In the genomic region with DNA sequence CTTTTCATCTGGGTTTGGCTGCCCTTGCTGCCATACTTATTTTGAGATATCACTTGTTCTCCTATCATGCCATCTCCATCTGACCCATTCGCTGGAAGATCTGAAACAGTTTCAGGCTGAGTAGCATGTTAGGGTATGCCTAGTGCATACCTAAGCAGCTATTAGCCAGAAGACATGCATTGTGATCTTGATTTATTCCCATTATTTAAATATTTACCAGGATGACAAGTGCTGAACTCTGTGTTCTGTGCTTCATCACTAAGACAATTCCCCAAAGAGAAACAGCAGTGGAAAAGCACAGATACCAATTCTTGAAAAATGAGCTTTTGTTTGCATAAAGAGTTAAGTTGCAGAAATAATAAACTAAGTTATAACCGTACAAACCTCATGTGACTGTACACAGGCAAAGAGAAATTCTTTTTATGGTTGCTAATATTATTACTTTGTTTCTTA, we compare ENCODE assay signal across 34 cellular contexts.
DNase-seq lines count a peak whose midpoint lies in the region; ATAC-seq and TF ChIP-seq lines count a peak whose summit lies in the region.
"Had no signal": no experiment of that assay in that cellular context is flagged by ENCODE, and none has a peak within 500 bp of the region (broad histone marks: within the 10 kb centered on the region; RNA-seq: fewer than 3 reads in every experiment).

No MANE protein-coding gene starts in this region.

- ATAC-seq in RWPE2 (ENCODE audit: low read depth) (peak; percentile 42; the same call in 2 of the 3 replicates), GM18519 (IDR thresholded peaks at IDR 0.05; ENCODE audit: low FRiP score, unreplicated experiment) (no peak), GM21390 (IDR thresholded peaks at IDR 0.05; ENCODE audit: unreplicated experiment) (no peak)
- ATAC-seq in stimulated activated naive CD8-positive, alpha-beta T cell treated with anti-CD3 and anti-CD28 coated beads, Interleukin-15, amount 100 ng/mL, for 72 hours = no peak
- ATAC-seq: HepG2; lower lobe of right lung; mucosa of descending colon; natural killer cell treated with Interleukin-12 subunit alpha and Interleukin-12 subunit beta and Interleukin-15 and Interleukin-18, amount 100 ng/mL, for 72 hours had no signal

- peaks cover 6 to 10% of the 10 kb centered on the region in 2 donors for H3K9me3 Mint-ChIP-seq in stimulated activated naive CD8-positive, alpha-beta T cell treated with anti-CD3 and anti-CD28 coated beads, Interleukin-15, amount 100 ng/mL, for 72 hours
- H3K9me3 Mint-ChIP-seq: T-helper 2 cell treated with Interferon-gamma antibody and Interleukin-4, amounts not matched to agents 5 μg/mL and 100 μg/mL, for 36 hours had no signal

- no peak overlapping the region for H3K18ac ChIP-seq in mesenchymal stem cell (ENCODE audit: low read depth in 1 of 2, low read length in 2 of 2)

- H2BK120ac ChIP-seq in mesenchymal stem cell (ENCODE audit: low read depth, low read length) = no peak overlapping the region

- no peak overlapping the region for H2AFZ ChIP-seq in mesenchymal stem cell (ENCODE audit: low read depth, low read length)

- H3K27ac Mint-ChIP-seq in stimulated activated naive CD8-positive, alpha-beta T cell treated with anti-CD3 and anti-CD28 coated beads, Interleukin-15, amount 100 ng/mL, for 72 hours = no peak overlapping the region
- H3K27ac Mint-ChIP-seq: CD4-positive, alpha-beta T cell; natural killer cell treated with Interleukin-12 subunit alpha and Interleukin-12 subunit beta and Interleukin-15 and Interleukin-18, amount 100 ng/mL, for 72 hours; T-helper 2 cell treated with Interferon-gamma antibody and Interleukin-4, amounts not matched to agents 5 μg/mL and 100 μg/mL, for 36 hours had no signal

- no peak overlapping the region for H3K4me3 ChIP-seq in RWPE2 (ENCODE audit: severe bottlenecking)
- H3K4me3 ChIP-seq in fibroblast of mammary gland (ENCODE audit: control insufficient read depth, low read depth, low read length) = no peak overlapping the region
- H3K4me3 ChIP-seq in mesenchymal stem cell (ENCODE audit: insufficient read depth in 1 of 2, low read depth in 1 of 2, low read length in 2 of 2) = no peak overlapping the region
- H3K4me3 ChIP-seq: adrenal gland, lower lobe of right lung, mucosa of descending colon, spleen, suprapubic skin, vagina had no signal

- H3K27me3 ChIP-seq in RWPE2 (ENCODE audit: insufficient read depth, poor library complexity, severe bottlenecking) (no peaks in the 10 kb centered on the region), mesenchymal stem cell (ENCODE audit: control insufficient read depth in 1 of 2, insufficient read depth in 1 of 2, low read length in 2 of 2) (no peaks in the 10 kb centered on the region)
- H3K27me3 ChIP-seq: adrenal gland, brain microvascular endothelial cell, spleen, suprapubic skin, vagina had no signal

- no peaks in the 10 kb centered on the region for H3K79me1 ChIP-seq in mesenchymal stem cell (replicated peaks; ENCODE audit: low read length, poor library complexity, severe bottlenecking)

- no peak overlapping the region for H2AK5ac ChIP-seq in mesenchymal stem cell (ENCODE audit: low read length, severe bottlenecking)

- 20% methylated on average over 1 of the region's 2 CpGs for WGBS in mesenchymal stem cell

- no peak overlapping the region for H2BK5ac ChIP-seq in mesenchymal stem cell (ENCODE audit: low read depth, low read length, poor library complexity, severe bottlenecking)

- no peak overlapping the region for H2BK12ac ChIP-seq in mesenchymal stem cell (ENCODE audit: low read length in 2 of 2)

- H3K23ac ChIP-seq in mesenchymal stem cell (ENCODE audit: low read length in 2 of 2) = no peak overlapping the region

- H3K9me3 ChIP-seq in RWPE2 (ENCODE audit: severe bottlenecking) (peaks cover 3% of the 10 kb centered on the region), mesenchymal stem cell (ENCODE audit: control insufficient read depth, low read length) (peaks cover 6% of the 10 kb centered on the region)
- H3K9me3 ChIP-seq: adrenal gland, lower lobe of right lung, mucosa of descending colon, vagina had no signal

- no peak overlapping the region for H3K4me2 ChIP-seq in mesenchymal stem cell (ENCODE audit: low read length, poor library complexity, severe bottlenecking)

- TF ChIP-seq CTCF in 22Rv1 (IDR thresholded peaks at IDR 0.05) (no peak), RWPE2 (IDR thresholded peaks at IDR 0.05; ENCODE audit: poor library complexity, severe bottlenecking) (no peak), fibroblast of mammary gland (conservative IDR thresholded peaks at IDR 0.05; ENCODE audit: control insufficient read depth, insufficient read depth, low read depth, low read length) (no peak)

- H3K9ac ChIP-seq in mesenchymal stem cell (ENCODE audit: low read length) = no peak overlapping the region

- H3K4me1 ChIP-seq in RWPE2 (ENCODE audit: insufficient read depth, poor library complexity, severe bottlenecking) (peaks cover 12% of the 10 kb centered on the region), mesenchymal stem cell (ENCODE audit: control insufficient read depth, insufficient read depth, low read depth, low read length) (peaks cover 1% of the 10 kb centered on the region)
- H3K4me1 ChIP-seq: adrenal gland, lower lobe of right lung, spleen, suprapubic skin, vagina had no signal

- peaks cover 18% of the 10 kb centered on the region for H3K27me3 Mint-ChIP-seq in stimulated activated naive CD8-positive, alpha-beta T cell treated with anti-CD3 and anti-CD28 coated beads, Interleukin-15, amount 100 ng/mL, for 72 hours
- H3K27me3 Mint-ChIP-seq: natural killer cell treated with Interleukin-12 subunit alpha and Interleukin-12 subunit beta and Interleukin-15 and Interleukin-18, amount 100 ng/mL, for 72 hours had no signal

- H4K91ac ChIP-seq in mesenchymal stem cell (ENCODE audit: low read length) = no peak overlapping the region

- DNase-seq in RWPE2 (ENCODE audit: low spot score) = no peak
- DNase-seq in fibroblast of mammary gland (ENCODE audit: low read depth) = peak; percentile 51
- DNase-seq in mesenchymal stem cell = peak; percentile 46
- DNase-seq in NCI-H748 treated with DMSO at 0.1 percent for 48 hours (lab: John Stamatoyannopoulos, UW) = no peak
- no peak for DNase-seq in stimulated activated naive CD8-positive, alpha-beta T cell treated with anti-CD3 and anti-CD28 coated beads, Interleukin-15, amount 100 ng/mL, for 72 hours
- DNase-seq: 8988T; activated CD4-positive, alpha-beta T cell treated with anti-CD3 and anti-CD28 coated beads for 48 hours; activated T-cell treated with anti-CD3 and anti-CD28 coated beads, Interleukin-2, amount 50 U/mL, for 48 hours; adrenal gland; AML-193; brain microvascular endothelial cell; CD4-positive, alpha-beta T cell; DMS 273 treated with DMSO at 0.1 percent for 48 hours; effector CD8-positive, alpha-beta T cell; Kasumi-1; lower lobe of right lung; mucosa of descending colon; MV-4-11; NCI-H146; NCI-H2107; NCI-H446 treated with DMSO at 0.1 percent for 48 hours; retina; spleen; stimulated activated CD4-positive, alpha-beta T cell treated with anti-CD3 and anti-CD28 coated beads, Interleukin-2, amount 100 ng/mL, for 48 hours had no signal

- no peak overlapping the region for H4K8ac ChIP-seq in mesenchymal stem cell (ENCODE audit: low read length)

- H3K27ac ChIP-seq in 22Rv1 = peak overlapping the region; percentile 10
- peak overlapping the region; percentile 7 for H3K27ac ChIP-seq in RWPE2 (ENCODE audit: poor library complexity, severe bottlenecking)
- H3K27ac ChIP-seq in mesenchymal stem cell (ENCODE audit: low read length, poor library complexity, severe bottlenecking) = peak overlapping the region; percentile 13
- H3K27ac ChIP-seq: adrenal gland, brain microvascular endothelial cell, epithelial cell of prostate, HL-60, lower lobe of right lung, spleen, suprapubic skin, vagina had no signal

- H2BK15ac ChIP-seq in mesenchymal stem cell (ENCODE audit: low read depth, poor library complexity, severe bottlenecking) = no peak overlapping the region

- no peak overlapping the region for H3K4ac ChIP-seq in mesenchymal stem cell (ENCODE audit: low read depth in 1 of 2, low read length in 2 of 2)

- H3K36me3 ChIP-seq in RWPE2 (ENCODE audit: low read depth) = no peaks in the 10 kb centered on the region
- H3K36me3 ChIP-seq in mesenchymal stem cell (ENCODE audit: control insufficient read depth in 1 of 2, insufficient read depth in 2 of 2, low read depth in 1 of 2, low read length in 2 of 2) = no peaks in the 10 kb centered on the region
- H3K36me3 ChIP-seq: adrenal gland, brain microvascular endothelial cell, lower lobe of right lung, spleen, suprapubic skin, vagina had no signal

- no peak overlapping the region for H3K4me3 Mint-ChIP-seq in stimulated activated naive CD8-positive, alpha-beta T cell treated with anti-CD3 and anti-CD28 coated beads, Interleukin-15, amount 100 ng/mL, for 72 hours
- H3K4me3 Mint-ChIP-seq: CD4-positive, alpha-beta T cell; natural killer cell treated with Interleukin-12 subunit alpha and Interleukin-12 subunit beta and Interleukin-15 and Interleukin-18, amount 100 ng/mL, for 72 hours; T-helper 2 cell treated with Interferon-gamma antibody and Interleukin-4, amounts not matched to agents 5 μg/mL and 100 μg/mL, for 36 hours had no signal

- no peaks in the 10 kb centered on the region for H3K4me1 Mint-ChIP-seq in stimulated activated naive CD8-positive, alpha-beta T cell treated with anti-CD3 and anti-CD28 coated beads, Interleukin-15, amount 100 ng/mL, for 72 hours

- H3K14ac ChIP-seq in mesenchymal stem cell (ENCODE audit: low read length in 2 of 2) = no peak overlapping the region

Comparison
In these comparisons a context has a peak if more than half of its experiments do, and no peak if none do; other contexts are left out.
1. DNase-seq: peak in fibroblast of mammary gland (single experiment) and mesenchymal stem cell (single experiment); none in RWPE2 (single experiment), NCI-H748 treated with DMSO at 0.1 percent for 48 hours (single experiment) and stimulated activated naive CD8-positive, alpha-beta T cell treated with anti-CD3 and anti-CD28 coated beads, Interleukin-15, amount 100 ng/mL, for 72 hours (0 of 2).
2. Peak in every context shown above with its lines, with median percentiles within 50 percentile points of each other: H3K27ac ChIP-seq.